ENCODE assay signal across 20 cellular contexts in the genomic region with DNA sequence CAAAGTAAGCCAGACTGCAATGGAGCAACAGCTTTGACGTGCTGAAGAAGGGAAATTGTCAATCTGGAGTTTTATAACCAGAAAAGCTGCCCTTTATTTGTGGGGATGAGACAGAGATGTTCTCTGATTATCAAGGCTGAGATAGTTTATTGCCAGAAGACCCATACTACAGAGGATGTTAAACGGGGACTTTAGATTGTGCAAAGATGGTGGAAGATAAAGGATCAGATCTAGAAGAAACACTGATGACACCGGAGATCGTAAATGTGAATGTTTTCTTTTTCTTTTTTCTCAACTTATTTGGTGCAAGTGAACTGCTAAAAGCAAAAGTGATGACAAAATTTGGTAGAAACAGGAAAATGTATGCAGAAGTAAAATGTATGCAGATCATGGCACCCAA.
"Had no signal": no experiment of that assay in that cellular context is flagged by ENCODE, and none has a peak within 500 bp of the region (broad histone marks: within the 10 kb centered on the region; RNA-seq: fewer than 3 reads in every experiment).

No MANE protein-coding gene starts in this region.

- H3K36me3 Mint-ChIP-seq: mesothelial cell of epicardium, type B pancreatic cell, WTC11 had no signal

- H3K27me3 Mint-ChIP-seq: progenitor cell of endocrine pancreas, type B pancreatic cell had no signal

- H3K4me1 Mint-ChIP-seq: mesothelial cell of epicardium, WTC11 had no signal

- ATAC-seq: left lobe of liver, right cardiac atrium, WTC11 had no signal

- H3K27ac Mint-ChIP-seq: mesothelial cell of epicardium, progenitor cell of endocrine pancreas, type B pancreatic cell, WTC11 had no signal

- H3K4me3 ChIP-seq: coronary artery, lung, SK-N-MC, stomach, testis had no signal

- H3K9me3 ChIP-seq: stomach, testis had no signal

- H3K27me3 ChIP-seq: brain microvascular endothelial cell, stomach, testis had no signal

- H3K4me3 Mint-ChIP-seq: mesothelial cell of epicardium, type B pancreatic cell, WTC11 had no signal

- DNase-seq: activated CD4-positive, alpha-beta T cell treated with anti-CD3 and anti-CD28 coated beads for 4 hours; activated CD8-positive, alpha-beta memory T cell treated with anti-CD3 and anti-CD28 coated beads for 24 hours; activated naive CD4-positive, alpha-beta T cell treated with Interleukin-2 at 50 U/mL for 16 hours; aorta; brain microvascular endothelial cell; central memory CD4-positive, alpha-beta T cell; hypothalamus; right cardiac atrium; stomach; testis had no signal

- FAIRE-seq: frontal cortex, keratinocyte had no signal

- H3K4me1 ChIP-seq: testis had no signal

- H3K27ac ChIP-seq: brain microvascular endothelial cell, coronary artery, SK-N-MC, stomach, testis had no signal

- H3K36me3 ChIP-seq: brain microvascular endothelial cell, stomach had no signal
